In genomic region chr21:33324311-33325221, GRCh38 we compare ENCODE assay signal across 7 cellular contexts. TPM values are rescaled to one million over a fixed set of nuclear protein-coding genes. Genes with fewer than 3 reads are reported as not detected.
A peak's percentile ranks its signal among the peaks of the same experiment; 100 is the strongest.
DNase-seq lines count a peak whose midpoint lies in the region; ATAC-seq, FAIRE-seq and TF ChIP-seq lines count a peak whose summit lies in the region.

TSS of gene IFNAR1 (plus strand) at chr21:33324970. CDS start at chr21:33325056, 86 bp downstream.

- no peaks in the 10 kb centered on the region for H3K9me3 ChIP-seq in hepatocyte (ENCODE audit: low read depth)

- H3K27ac ChIP-seq in hepatocyte: peak within 1 kb of the TSS; percentile 97

- under 1% methylated on average over 75 of the region's 85 CpGs for WGBS in hepatocyte (ENCODE audit: low lambda C conversion rate, missing lambda C conversion rate)

- DNase-seq in GM18507 (ENCODE audit: extremely low spot score, insufficient read length, low read depth) (peak; percentile 90), NCI-H1930 (lab: John Stamatoyannopoulos, UW) (peak; percentile 95 to 96), astrocyte of the cerebellum (ENCODE audit: low read depth) (peak; percentile 98), hepatocyte (ENCODE audit: low spot score) (peak; percentile 100), retina (peak; percentile 99)
- peak; percentile 98 for DNase-seq in T-helper 2 cell treated with Interferon-gamma antibody and Interleukin-4, amounts not matched to agents 5 μg/mL and 100 μg/mL, for 36 hours (ENCODE audit: low spot score)

- H3K4me1 Mint-ChIP-seq in T-helper 2 cell treated with Interferon-gamma antibody and Interleukin-4, amounts not matched to agents 5 μg/mL and 100 μg/mL, for 36 hours (ENCODE audit: low read depth): peaks cover 18% of the 10 kb centered on the region

- peak within 1 kb of the TSS; percentile 82 for H3K4me2 ChIP-seq in hepatocyte

- TF ChIP-seq CTCF in astrocyte of the cerebellum (IDR thresholded peaks at IDR 0.05; ENCODE audit: low read depth, low read length, missing control alignments) (no peak), hepatocyte (IDR thresholded peaks at IDR 0.05; ENCODE audit: poor library complexity) (no peak)

- H3K27me3 ChIP-seq in hepatocyte: no peaks in the 10 kb centered on the region

- peaks cover 10% of the 10 kb centered on the region for H3K4me1 ChIP-seq in hepatocyte (ENCODE audit: insufficient read depth)

- no peak within 1 kb of the TSS for H3K4me3 Mint-ChIP-seq in T-helper 2 cell treated with Interferon-gamma antibody and Interleukin-4, amounts not matched to agents 5 μg/mL and 100 μg/mL, for 36 hours

- H3K4me3 ChIP-seq in astrocyte of the cerebellum (ENCODE audit: low read depth, low read length) (peak within 1 kb of the TSS; percentile 97), hepatocyte (peak within 1 kb of the TSS; percentile 66)

- H3K27ac Mint-ChIP-seq in T-helper 2 cell treated with Interferon-gamma antibody and Interleukin-4, amounts not matched to agents 5 μg/mL and 100 μg/mL, for 36 hours: no peak within 1 kb of the TSS

- FAIRE-seq in GM18507 (lab: Jason Lieb, UNC): peak; percentile 94

- H3K27me3 Mint-ChIP-seq in T-helper 2 cell treated with Interferon-gamma antibody and Interleukin-4, amounts not matched to agents 5 μg/mL and 100 μg/mL, for 36 hours (ENCODE audit: low read depth): no peaks in the 10 kb centered on the region

- H3K36me3 Mint-ChIP-seq in T-helper 2 cell treated with Interferon-gamma antibody and Interleukin-4, amounts not matched to agents 5 μg/mL and 100 μg/mL, for 36 hours (ENCODE audit: low read depth): peaks cover 6% of the 10 kb centered on the region

- H3K9me2 ChIP-seq in hepatocyte (replicated peaks; ENCODE audit: insufficient read depth): no peaks in the 10 kb centered on the region

- no peaks in the 10 kb centered on the region for H3K36me3 ChIP-seq in hepatocyte (replicated peaks; ENCODE audit: insufficient read depth, low read depth)

- in situ Hi-C loops in astrocyte of the cerebellum (cut with HindIII; ENCODE audit: low sequenced_read_pairs): no loop called here

- ATAC-seq in HG02973 (IDR thresholded peaks at IDR 0.05; ENCODE audit: unreplicated experiment): peak; percentile 80

- H4K20me1 ChIP-seq in hepatocyte (ENCODE audit: insufficient read depth, poor library complexity, severe bottlenecking): peaks cover 3% of the 10 kb centered on the region

- no peaks in the 10 kb centered on the region for H3K9me3 Mint-ChIP-seq in T-helper 2 cell treated with Interferon-gamma antibody and Interleukin-4, amounts not matched to agents 5 μg/mL and 100 μg/mL, for 36 hours

- H3K79me2 ChIP-seq in hepatocyte: peaks cover 41% of the 10 kb centered on the region

- H2AFZ ChIP-seq in hepatocyte: peak within 1 kb of the TSS; percentile 93

RNA-seq across cellular contexts. Expression of gene IFNAR1, which starts in this region (rescaled TPM):
- 23.1 and 26.9 TPM in 2 replicates for total RNA-seq in hepatocyte
- polyA plus RNA-seq in hepatocyte: 29.0 and 33.4 TPM in 2 replicates

Comparison
In these comparisons a context has a peak if more than half of its experiments do, and no peak if none do; other contexts are left out.
1. Peak in every context shown above with its lines: DNase-seq, ATAC-seq, H3K4me3 ChIP-seq and H3K27ac ChIP-seq.